12 cellular contexts compared by ENCODE assay signal in genomic region chr1:228148196-228148861, GRCh38. TPM values are rescaled to one million over a fixed set of nuclear protein-coding genes. Genes with fewer than 3 reads are reported as not detected.
A peak's percentile ranks its signal among the peaks of the same experiment; 100 is the strongest.
DNase-seq lines count a peak whose midpoint lies in the region; ATAC-seq, FAIRE-seq and TF ChIP-seq lines count a peak whose summit lies in the region.
"Had no signal": no experiment of that assay in that cellular context is flagged by ENCODE, and none has a peak within 500 bp of the region (broad histone marks: within the 10 kb centered on the region; RNA-seq: fewer than 3 reads in every experiment).

No MANE protein-coding gene starts in this region.

- H3K36me3 ChIP-seq in lower lobe of right lung = peaks cover 46% of the 10 kb centered on the region
- H3K36me3 ChIP-seq in thyroid gland = peaks cover 12 to 16% of the 10 kb centered on the region in 2 donors

- no peak for TF ChIP-seq CTCF in cardiac fibroblast (IDR thresholded peaks at IDR 0.05; ENCODE audit: low read depth, low read length)
- TF ChIP-seq CTCF in lower lobe of right lung (IDR thresholded peaks at IDR 0.05) = no peak
- no peak for TF ChIP-seq CTCF in thyroid gland (IDR thresholded peaks at IDR 0.05)

- H3K27me3 ChIP-seq in lower lobe of right lung (ENCODE audit: low read depth) (no peaks in the 10 kb centered on the region), thyroid gland (no peaks in the 10 kb centered on the region)
- H3K27me3 ChIP-seq: SJCRH30 had no signal

- H3K27ac ChIP-seq in lower lobe of right lung (peak overlapping the region; percentile 88), thyroid gland (peak overlapping the region in 2 of 3 donors; percentile 71 to 76)
- H3K27ac ChIP-seq: SJCRH30 had no signal

- H3K9me3 ChIP-seq in lower lobe of right lung (no peaks in the 10 kb centered on the region), thyroid gland (no peaks in the 10 kb centered on the region)
- H3K9me3 ChIP-seq: SJCRH30 had no signal

- 67 to 79% methylated on average over 5 to 9 of the region's 18 CpGs for WGBS in thyroid gland, 2 donors

- no peak for ATAC-seq in lower lobe of right lung

- no peak for TF ChIP-seq POLR2A in thyroid gland (IDR thresholded peaks at IDR 0.05)

- intact Hi-C loops in lower lobe of right lung (cut with DNase I) = no loop called here
- intact Hi-C loops in thyroid gland (cut with DNase I) = no loop called here

- H3K4me3 ChIP-seq in cardiac fibroblast (replicated peaks in 1 of 2; ENCODE audit: low read depth in 2 of 2, low read length in 2 of 2) = no peak overlapping the region
- H3K4me3 ChIP-seq in lower lobe of right lung = no peak overlapping the region
- no peak overlapping the region for H3K4me3 ChIP-seq in thyroid gland (replicated peaks in 1 of 3)
- H3K4me3 ChIP-seq: SJCRH30 had no signal

- DNase-seq in HT-29 (ENCODE audit: low spot score) (peak; percentile 62), cardiac fibroblast (ENCODE audit: low read depth in 2 of 2) (peak; percentile 45 to 62), lower lobe of right lung (no peak), thyroid gland (no peak), urothelium cell line (ENCODE audit: low spot score) (no peak), activated gamma-delta T cell treated with Interleukin-2 at 50 U/mL for 16 hours (no peak), NCI-H345 (lab: John Stamatoyannopoulos, UW) (no peak)
- DNase-seq: activated gamma-delta T cell, MM.1S, NCI-H510A treated with DMSO at 0.1 percent for 48 hours, SJCRH30 had no signal

- H3K4me1 ChIP-seq in lower lobe of right lung (peaks cover 64% of the 10 kb centered on the region), thyroid gland (peaks cover 0 to 47% of the 10 kb centered on the region in 2 donors)

- no peak for FAIRE-seq in urothelium cell line (lab: Jason Lieb, UNC)
- FAIRE-seq: colon had no signal

RNA-seq across cellular contexts. Expression of gene GJC2, which starts 1.4 kb away (rescaled TPM):
- 45.3 and 48.4 TPM in 2 replicates for total RNA-seq in HT-29 (2014; rRNA removed; shearing (Covaris generic))
- total RNA-seq in lower lobe of right lung (6.0 TPM), thyroid gland (10 to 100 TPM in 1 of 4 donors, 1 to 10 TPM in 3; 2.1 to 14.0 (median 3.8) TPM)

RNA-seq across cellular contexts. Expression of gene GUK1, which starts 8.2 kb away (rescaled TPM):
- total RNA-seq in HT-29 (2014; rRNA removed; shearing (Covaris generic)) = 608 and 613 TPM in 2 replicates
- total RNA-seq in lower lobe of right lung (192 TPM), thyroid gland (100 to 1,000 TPM; 157 to 385 (median 283) TPM)

RNA-seq across cellular contexts. Expression of gene IBA57, which starts 17.3 kb away (rescaled TPM):
- total RNA-seq in HT-29 (2014; rRNA removed; shearing (Covaris generic)) = 16.5 and 30.4 TPM in 2 replicates
- 10.7 TPM for total RNA-seq in lower lobe of right lung
- 10 to 100 TPM in 2 of 4 donors, 1 to 10 TPM in 2; 4.0 to 15.0 (median 11.7) TPM for total RNA-seq in thyroid gland

RNA-seq across cellular contexts. Expression of gene MRPL55, which starts 39.2 kb away (rescaled TPM):
- 158 and 201 TPM in 2 replicates for total RNA-seq in HT-29 (2014; rRNA removed; shearing (Covaris generic))
- 43.6 TPM for total RNA-seq in lower lobe of right lung
- 100 to 1,000 TPM in 1 of 4 donors, 10 to 100 TPM in 3; 23.5 to 125 (median 87.5) TPM for total RNA-seq in thyroid gland

RNA-seq across cellular contexts. Expression of gene C1orf35, which starts 45.2 kb away (rescaled TPM):
- 30.3 and 38.4 TPM in 2 replicates for total RNA-seq in HT-29 (2014; rRNA removed; shearing (Covaris generic))
- total RNA-seq in lower lobe of right lung (12.4 TPM), thyroid gland (10 to 100 TPM in 3 of 4 donors, 1 to 10 TPM in 1; 8.3 to 26.5 (median 13.6) TPM)

Comparison
In these comparisons a context has a peak if more than half of its experiments do, and no peak if none do; other contexts are left out.
1. DNase-seq: peak in HT-29 (single experiment) and cardiac fibroblast (2 of 2); none in lower lobe of right lung (single experiment), thyroid gland (0 of 2), urothelium cell line (single experiment), activated gamma-delta T cell treated with Interleukin-2 at 50 U/mL for 16 hours (single experiment) and NCI-H345 (single experiment).